Comparison of ENCODE assay signal across 8 cellular contexts in the genomic region with DNA sequence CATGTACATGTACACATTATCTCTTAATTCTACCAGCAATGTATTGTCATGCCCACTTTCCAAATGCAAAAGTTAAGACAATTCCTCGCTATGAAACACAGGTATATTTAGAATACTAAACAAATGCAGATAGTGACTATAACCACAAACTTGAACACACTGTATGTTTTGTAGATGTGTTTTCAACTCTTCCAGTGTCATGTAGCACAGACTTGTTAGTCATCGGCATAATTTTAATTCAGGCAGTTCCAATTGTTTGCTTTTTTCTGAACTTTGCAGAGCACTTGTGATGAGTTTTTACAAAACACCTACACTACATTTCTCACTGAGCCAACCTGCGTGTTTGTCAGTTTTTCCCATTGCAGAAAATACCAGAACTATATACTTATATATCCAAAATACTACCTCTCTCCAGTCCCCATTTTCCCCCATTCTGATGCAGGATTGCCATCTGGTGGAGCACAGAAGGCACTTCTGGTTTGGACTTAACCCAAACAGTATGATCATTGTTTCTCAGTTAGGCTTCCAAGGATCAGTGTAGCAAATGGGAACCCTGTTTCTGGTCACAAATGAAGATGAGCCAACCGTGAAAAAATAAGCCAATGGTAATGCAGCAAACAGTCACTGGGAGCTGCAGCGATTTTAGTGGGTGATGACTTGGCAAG.
A peak's percentile ranks its signal among the peaks of the same experiment; 100 is the strongest.
DNase-seq lines count a peak whose midpoint lies in the region; ATAC-seq and TF ChIP-seq lines count a peak whose summit lies in the region.

No MANE protein-coding gene starts in this region.

- H3K4me1 Mint-ChIP-seq in osteocyte (ENCODE audit: unreplicated experiment) = peaks cover 15% of the 10 kb centered on the region

- H3K36me3 Mint-ChIP-seq in osteocyte (ENCODE audit: unreplicated experiment) = no peaks in the 10 kb centered on the region

- no peak overlapping the region for H3K4me3 ChIP-seq in fibroblast of the aortic adventitia (ENCODE audit: low read depth, low read length)

- no peak for ATAC-seq in GM18861 (IDR thresholded peaks at IDR 0.05; ENCODE audit: unreplicated experiment)

- DNase-seq in LoVo (ENCODE audit: low spot score) (peak; percentile 16), SK-N-DZ (ENCODE audit: low spot score) (peak; percentile 65), fibroblast of the aortic adventitia (ENCODE audit: low read depth) (peak; percentile 51), osteocyte (ENCODE audit: extremely low spot score, unreplicated experiment) (no peak), OCI-M2 (lab: John Stamatoyannopoulos, UW; ENCODE audit: unreplicated experiment) (no peak)
- DNase-seq in effector CD8-positive, alpha-beta T cell (lab: John Stamatoyannopoulos, UW) = no peak

- no peak overlapping the region for H3K4me3 Mint-ChIP-seq in osteocyte (ENCODE audit: unreplicated experiment)

- TF ChIP-seq CTCF in GM12873 (IDR thresholded peaks at IDR 0.05; ENCODE audit: insufficient read depth, low read depth, low read length, missing control alignments) = peak; percentile 52
- TF ChIP-seq CTCF in fibroblast of the aortic adventitia (IDR thresholded peaks at IDR 0.05; ENCODE audit: insufficient read depth, low read length) = peak; percentile 63
- TF ChIP-seq CTCF in osteocyte (IDR thresholded peaks at IDR 0.05) = peak; percentile 83

- H3K27me3 Mint-ChIP-seq in osteocyte (ENCODE audit: unreplicated experiment) = peaks cover 4% of the 10 kb centered on the region

- peaks cover 2% of the 10 kb centered on the region for H3K9me3 Mint-ChIP-seq in osteocyte (ENCODE audit: unreplicated experiment)

- no peak overlapping the region for H3K27ac Mint-ChIP-seq in osteocyte (ENCODE audit: unreplicated experiment)

Comparison
In these comparisons a context has a peak if more than half of its experiments do, and no peak if none do; other contexts are left out.
1. DNase-seq: peak in LoVo (single experiment), SK-N-DZ (single experiment) and fibroblast of the aortic adventitia (single experiment); none in osteocyte (single experiment), OCI-M2 (single experiment) and effector CD8-positive, alpha-beta T cell (single experiment).
2. Peak in every context shown above with its lines, with median percentiles within 50 percentile points of each other: CTCF ChIP-seq.